Comparison of ENCODE assay signal across 8 cellular contexts in genomic region chrX:124388562-124388961, GRCh38. TPM values are rescaled to one million over a fixed set of nuclear protein-coding genes. Genes with fewer than 3 reads are reported as not detected.
DNase-seq lines count a peak whose midpoint lies in the region; ATAC-seq, FAIRE-seq and TF ChIP-seq lines count a peak whose summit lies in the region.

No MANE protein-coding gene starts in this region.

- ATAC-seq in GM19328 (IDR thresholded peaks at IDR 0.05; ENCODE audit: unreplicated experiment), result peak; percentile 79

- H3K9me3 ChIP-seq in OCI-LY1 (ENCODE audit: low read length) (no peaks in the 10 kb centered on the region), esophagus squamous epithelium (no peaks in the 10 kb centered on the region), neural progenitor cell (ENCODE audit: low read depth) (no peaks in the 10 kb centered on the region)

- no peaks in the 10 kb centered on the region for H3K36me3 Mint-ChIP-seq in neural progenitor cell
- no peaks in the 10 kb centered on the region for H3K36me3 Mint-ChIP-seq in type B pancreatic cell

- H4K20me1 ChIP-seq in OCI-LY1 (ENCODE audit: insufficient read depth, low read length), result no peaks in the 10 kb centered on the region
- no peaks in the 10 kb centered on the region for H4K20me1 ChIP-seq in neural progenitor cell (ENCODE audit: low read depth)

- H3K4me3 ChIP-seq in OCI-LY1 (ENCODE audit: low read depth, low read length, poor library complexity, severe bottlenecking) (no peak overlapping the region), esophagus squamous epithelium (no peak overlapping the region), neural progenitor cell (no peak overlapping the region)

- no peak overlapping the region for H3K27ac Mint-ChIP-seq in neural progenitor cell
- H3K27ac Mint-ChIP-seq in type B pancreatic cell, result no peak overlapping the region

- H3K4me1 ChIP-seq in OCI-LY1 (ENCODE audit: insufficient read depth, low read length, severe bottlenecking) (no peaks in the 10 kb centered on the region), esophagus squamous epithelium (no peaks in the 10 kb centered on the region), neural progenitor cell (peaks cover 5% of the 10 kb centered on the region)

- no peak overlapping the region for H3K27ac ChIP-seq in OCI-LY1 (ENCODE audit: low read depth, low read length, poor library complexity, severe bottlenecking)
- H3K27ac ChIP-seq in esophagus squamous epithelium, result no peak overlapping the region
- H3K27ac ChIP-seq in neural progenitor cell, result no peak overlapping the region

- no peaks in the 10 kb centered on the region for H3K9me3 Mint-ChIP-seq in neural progenitor cell
- H3K9me3 Mint-ChIP-seq in type B pancreatic cell, result no peaks in the 10 kb centered on the region

- H3K4me1 Mint-ChIP-seq in neural progenitor cell, result peaks cover 10% of the 10 kb centered on the region
- H3K4me1 Mint-ChIP-seq in type B pancreatic cell (ENCODE audit: unreplicated experiment), result no peaks in the 10 kb centered on the region

- H2AFZ ChIP-seq in OCI-LY1 (ENCODE audit: low read length) (no peak overlapping the region), neural progenitor cell (replicated peaks) (no peak overlapping the region)

- peaks cover 11% of the 10 kb centered on the region for H3K27me3 Mint-ChIP-seq in neural progenitor cell (ENCODE audit: insufficient read depth, low read depth)
- H3K27me3 Mint-ChIP-seq in type B pancreatic cell, result peaks cover 21% of the 10 kb centered on the region

- H3K36me3 ChIP-seq in OCI-LY1 (ENCODE audit: insufficient read depth, low read length) (no peaks in the 10 kb centered on the region), esophagus squamous epithelium (no peaks in the 10 kb centered on the region), neural progenitor cell (no peaks in the 10 kb centered on the region)

- no peaks in the 10 kb centered on the region for H3K27me3 ChIP-seq in OCI-LY1 (ENCODE audit: insufficient read depth, low read length)
- no peaks in the 10 kb centered on the region for H3K27me3 ChIP-seq in esophagus squamous epithelium
- H3K27me3 ChIP-seq in neural progenitor cell, result no peaks in the 10 kb centered on the region

- no peaks in the 10 kb centered on the region for H3K9me2 ChIP-seq in OCI-LY1 (ENCODE audit: low read depth, low read length)

- no peaks in the 10 kb centered on the region for H3F3A ChIP-seq in OCI-LY1 (ENCODE audit: insufficient read depth, low read length)
- no peaks in the 10 kb centered on the region for H3F3A ChIP-seq in neural progenitor cell (ENCODE audit: low read depth)

- TF ChIP-seq CTCF in OCI-LY1 (IDR thresholded peaks at IDR 0.05; ENCODE audit: low read length) (peak; percentile 52), esophagus squamous epithelium (IDR thresholded peaks at IDR 0.05) (peak; percentile 44 to 77 (median 48)), neural progenitor cell (IDR thresholded peaks at IDR 0.05) (peak; percentile 72), type B pancreatic cell (conservative IDR thresholded peaks at IDR 0.05) (peak; percentile 92)

- H3K4me3 Mint-ChIP-seq in neural progenitor cell (no peak overlapping the region), type B pancreatic cell (no peak overlapping the region)

- no peak overlapping the region for H3K9ac ChIP-seq in OCI-LY1 (ENCODE audit: low read length)
- H3K9ac ChIP-seq in neural progenitor cell, result no peak overlapping the region

- H3K4me2 ChIP-seq in OCI-LY1 (ENCODE audit: low read length) (no peak overlapping the region), neural progenitor cell (no peak overlapping the region)

- no peak for TF ChIP-seq POLR2A in esophagus squamous epithelium (IDR thresholded peaks at IDR 0.05)

- FAIRE-seq in HTR-8/SVneo (lab: Jason Lieb, UNC), result no peak

- WGBS in esophagus squamous epithelium, 2 donors, result 0% methylated on average over 1 to 2 of the region's 2 CpGs

- intact Hi-C loops in esophagus squamous epithelium (cut with DNase I), result no loop called here

- H3K79me2 ChIP-seq in OCI-LY1 (ENCODE audit: insufficient read depth, low read length), result no peaks in the 10 kb centered on the region
- no peaks in the 10 kb centered on the region for H3K79me2 ChIP-seq in neural progenitor cell (ENCODE audit: low read depth)

- DNase-seq in CD1c-positive myeloid dendritic cell (ENCODE audit: extremely low spot score) (peak; percentile 41), HTR-8/SVneo (ENCODE audit: insufficient read length, low spot score) (peak; percentile 1), activated T-cell treated with anti-CD3 and anti-CD28 coated beads for 24 hours (ENCODE audit: low read depth) (peak; percentile 24), esophagus squamous epithelium (lab: John Stamatoyannopoulos, UW) (no peak), neural progenitor cell (ENCODE audit: low spot score) (peak; percentile 67), type B pancreatic cell (ENCODE audit: extremely low spot score, unreplicated experiment) (no peak)

RNA-seq across cellular contexts. Expression of gene SH2D1A, which starts 42.2 kb away (rescaled TPM):
- total RNA-seq in esophagus squamous epithelium, result 1 to 10 TPM in 2 of 4 donors, under 1 TPM in 1, not detected in 1; 0.53 to 2.1 (median 1.4) TPM
- 0.06 TPM in 1 of 2 replicates, not detected in the other for total RNA-seq in neural progenitor cell (ENCODE audit: low replicate concordance)
- total RNA-seq in type B pancreatic cell (ENCODE audit: low replicate concordance), result not detected in 2 replicates

RNA-seq across cellular contexts. Expression of gene TEX13D, which starts 56.1 kb away (rescaled TPM):
- total RNA-seq in esophagus squamous epithelium (not detected), neural progenitor cell (ENCODE audit: low replicate concordance) (not detected in 2 replicates), type B pancreatic cell (ENCODE audit: low replicate concordance) (not detected in 2 replicates)

Comparison
In these comparisons a context has a peak if more than half of its experiments do, and no peak if none do; other contexts are left out.
1. DNase-seq: peak in CD1c-positive myeloid dendritic cell (single experiment), HTR-8/SVneo (single experiment), activated T-cell treated with anti-CD3 and anti-CD28 coated beads for 24 hours (single experiment) and neural progenitor cell (single experiment); none in esophagus squamous epithelium (single experiment) and type B pancreatic cell (single experiment).
2. Peak in every context shown above with its lines, with median percentiles within 50 percentile points of each other: CTCF ChIP-seq.